1 cellular context compared by ENCODE assay signal in genomic region chr3:126213376-126214044, GRCh38.
TF ChIP-seq lines count a peak whose summit lies in the region.

No MANE protein-coding gene starts in this region.

TF ChIP-seq in SK-N-SH, 30 proteins besides CTCF, POLR2A, EP300 and RAD21 (continued from another document):
- TF ChIP-seq USF2 (IDR thresholded peaks at IDR 0.05; ENCODE audit: borderline replicate concordance, low read depth, low read length) (no peak), TAF1 (IDR thresholded peaks at IDR 0.05; ENCODE audit: borderline replicate concordance, low read depth, low read length) (no peak), GATA2 (CRISPR knock-in tag; IDR thresholded peaks at IDR 0.05) (no peak), FOSL2 (IDR thresholded peaks at IDR 0.05; ENCODE audit: borderline replicate concordance, low read depth) (no peak), PBX3 (IDR thresholded peaks at IDR 0.05) (no peak), FOXJ3 (CRISPR knock-in tag; IDR thresholded peaks at IDR 0.05) (no peak), REST (IDR thresholded peaks at IDR 0.05; ENCODE audit: low read depth, low read length) (no peak), SMC3 (IDR thresholded peaks at IDR 0.05; ENCODE audit: low read depth, low read length) (no peak)
